Comparison of ENCODE assay signal across 19 cellular contexts in the genomic region with DNA sequence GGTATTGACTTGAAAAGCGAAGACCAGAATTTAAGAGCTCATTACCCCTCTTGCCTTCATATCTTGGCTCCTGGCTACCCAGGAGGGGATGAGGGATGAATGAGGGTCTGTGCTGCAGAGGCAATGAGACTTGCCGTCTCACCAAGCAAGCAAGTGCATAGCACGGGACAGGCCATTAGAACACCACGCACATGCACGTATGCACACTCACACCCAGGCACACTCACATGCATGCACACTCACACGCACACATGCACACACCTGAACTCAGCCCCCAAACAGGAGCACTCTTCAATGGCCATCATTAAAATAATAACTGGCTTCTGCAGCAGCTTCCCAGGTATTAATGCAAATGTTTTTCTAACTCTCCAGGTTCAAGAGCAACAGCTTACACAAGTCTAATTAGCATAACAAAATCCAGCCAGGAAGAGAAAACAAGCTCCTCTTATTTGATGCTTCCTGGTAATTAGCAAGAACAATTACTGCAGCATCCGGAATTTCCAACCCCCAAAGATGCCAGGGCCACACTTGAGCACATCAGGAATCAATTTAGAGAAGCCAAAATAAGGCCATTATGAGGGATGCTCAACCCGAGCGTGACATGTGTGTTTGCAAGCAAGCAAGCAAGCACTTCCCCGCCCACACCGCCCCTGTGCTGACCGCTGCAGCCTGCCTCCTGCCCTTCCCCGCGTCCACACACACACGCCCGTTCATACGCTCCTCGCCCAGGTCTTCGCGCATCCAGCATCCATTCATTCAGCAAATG.
A peak's percentile ranks its signal among the peaks of the same experiment; 100 is the strongest.
DNase-seq lines count a peak whose midpoint lies in the region; ATAC-seq, FAIRE-seq and TF ChIP-seq lines count a peak whose summit lies in the region.
"Had no signal": no experiment of that assay in that cellular context is flagged by ENCODE, and none has a peak within 500 bp of the region (broad histone marks: within the 10 kb centered on the region; RNA-seq: fewer than 3 reads in every experiment).

No MANE protein-coding gene starts in this region.

- no CpG with 5 or more reads among the region's 20 CpGs for WGBS in mesendoderm (ENCODE audit: extremely low coverage, insufficient coverage, low lambda C conversion rate)
- 42 to 59% (median 50%) methylated on average over 20 of the region's 20 CpGs for WGBS in small intestine, 3 donors

- H3K36me3 Mint-ChIP-seq in WTC11 = peaks cover 11% of the 10 kb centered on the region
- H3K36me3 Mint-ChIP-seq: memory B cell; natural killer cell treated with Interleukin-12 subunit alpha and Interleukin-12 subunit beta and Interleukin-15 and Interleukin-18, amount 100 ng/mL, for 72 hours; stimulated activated effector memory CD8-positive, alpha-beta T cell treated with anti-CD3 and anti-CD28 coated beads, Interleukin-12 subunit alpha, Interleukin-12 subunit beta, amount 100 ng/mL, for 72 hours had no signal

- no peak overlapping the region for H3K18ac ChIP-seq in mesendoderm (ENCODE audit: low read length)

- no peak overlapping the region for H3K4ac ChIP-seq in mesendoderm (ENCODE audit: low read depth, low read length)

- H3K27me3 ChIP-seq in mesendoderm (ENCODE audit: insufficient read depth, low read length, poor library complexity) (peaks cover 11% of the 10 kb centered on the region), small intestine (ENCODE audit: control insufficient read depth in 2 of 2, insufficient read depth in 2 of 2, low read length in 2 of 2) (peaks cover 2 to 3% of the 10 kb centered on the region in 2 donors)
- H3K27me3 ChIP-seq: BE2C, gastrocnemius medialis had no signal

- H3K36me3 ChIP-seq in mesendoderm (ENCODE audit: control insufficient read depth, insufficient read depth, low read length) = no peaks in the 10 kb centered on the region
- no peaks in the 10 kb centered on the region for H3K36me3 ChIP-seq in small intestine (ENCODE audit: control insufficient read depth in 2 of 2, insufficient read depth in 2 of 2, low read length in 2 of 2)
- H3K36me3 ChIP-seq in OCI-LY7 (ENCODE audit: insufficient read depth, low read length) = no peaks in the 10 kb centered on the region
- H3K36me3 ChIP-seq: BE2C, gastrocnemius medialis, thoracic aorta had no signal

- no peaks in the 10 kb centered on the region for H3K9me2 ChIP-seq in OCI-LY7 (ENCODE audit: insufficient read depth, low read length)

- no peak overlapping the region for H3K4me2 ChIP-seq in mesendoderm (ENCODE audit: low read length)
- H3K4me2 ChIP-seq in OCI-LY7 (ENCODE audit: low read length) = no peak overlapping the region

- no peak overlapping the region for H2AK5ac ChIP-seq in mesendoderm (ENCODE audit: low read length)

- H3K4me1 Mint-ChIP-seq in WTC11 = peaks cover 80% of the 10 kb centered on the region

- intact Hi-C loops in OCI-LY7 (cut with micrococcal nuclease; ENCODE audit: unreplicated experiment) = no loop called here

- peaks cover 16% of the 10 kb centered on the region for H3K4me1 ChIP-seq in mesendoderm (ENCODE audit: control insufficient read depth, low read depth, low read length)
- H3K4me1 ChIP-seq in small intestine (ENCODE audit: control insufficient read depth in 2 of 2, insufficient read depth in 1 of 2, low read depth in 1 of 2, low read length in 1 of 2) = no peaks in the 10 kb centered on the region
- no peaks in the 10 kb centered on the region for H3K4me1 ChIP-seq in OCI-LY7 (ENCODE audit: insufficient read depth, low read length, poor library complexity, severe bottlenecking)
- H3K4me1 ChIP-seq: gastrocnemius medialis had no signal

- CTCF ChIA-PET in WTC11 (lab: Charles Lee) (interaction anchor here (0.5 to 2.9 kb wide), 6 partner anchors 28 to 244 kb away, joined by 3 to 10 read pairs (median 3); partner anchors contain the start of gene TNRC6C), OCI-LY7 (lab: Charles Lee; ENCODE audit: unreplicated experiment) (no interaction called here)

- no peak overlapping the region for H3K9ac ChIP-seq in mesendoderm (ENCODE audit: low read length)

- TF ChIP-seq CTCF in WTC11 (IDR thresholded peaks at IDR 0.05) (no peak), OCI-LY7 (conservative IDR thresholded peaks at IDR 0.05; ENCODE audit: low read length) (no peak)

- no TSS peak for BruUV-seq in OCI-LY7 (replicated peaks; lab: Mats Ljungman, UMichigan)

- no peak overlapping the region for H4K5ac ChIP-seq in mesendoderm (ENCODE audit: low read length)

- POLR2A ChIA-PET in WTC11 (lab: Charles Lee) (interaction anchor here (1.5 kb wide), 1 partner anchor 171 kb away, joined by 6 read pairs; the partner anchor contains the start of gene TNRC6C), OCI-LY7 (lab: Charles Lee) (interaction anchor here (0.6 kb wide), 1 partner anchor 156 kb away, joined by 3 read pairs; no protein-coding TSS in a partner anchor)

- FAIRE-seq in small intestine (lab: Jason Lieb, UNC) = no peak
- FAIRE-seq: colon had no signal

- H3K4me3 Mint-ChIP-seq in WTC11 = peak overlapping the region; percentile 41
- H3K4me3 Mint-ChIP-seq: activated naive CD4-positive, alpha-beta T cell treated with anti-CD3 and anti-CD28 coated beads for 36 hours; memory B cell; natural killer cell treated with Interleukin-12 subunit alpha and Interleukin-12 subunit beta and Interleukin-15 and Interleukin-18, amount 100 ng/mL, for 72 hours; stimulated activated effector memory CD8-positive, alpha-beta T cell treated with anti-CD3 and anti-CD28 coated beads, Interleukin-12 subunit alpha, Interleukin-12 subunit beta, amount 100 ng/mL, for 72 hours had no signal

- H2BK5ac ChIP-seq in mesendoderm (ENCODE audit: low read length) = no peak overlapping the region

- H3K27ac ChIP-seq in mesendoderm (ENCODE audit: low read depth, low read length) = no peak overlapping the region
- no peak overlapping the region for H3K27ac ChIP-seq in small intestine (ENCODE audit: low read depth in 1 of 2, low read length in 1 of 2)
- H3K27ac ChIP-seq in OCI-LY7 (ENCODE audit: low read depth, low read length, poor library complexity, severe bottlenecking) = no peak overlapping the region
- H3K27ac ChIP-seq: gastrocnemius medialis, thoracic aorta had no signal

- H3K79me2 ChIP-seq in mesendoderm (ENCODE audit: control insufficient read depth, insufficient read depth, low read length) = no peaks in the 10 kb centered on the region
- no peaks in the 10 kb centered on the region for H3K79me2 ChIP-seq in OCI-LY7 (ENCODE audit: insufficient read depth, low read depth, low read length)

- no peak overlapping the region for H2BK15ac ChIP-seq in mesendoderm (replicated peaks; ENCODE audit: low read depth)

- H3K9me3 ChIP-seq in small intestine (ENCODE audit: control insufficient read depth, low read depth) (no peaks in the 10 kb centered on the region), OCI-LY7 (ENCODE audit: low read length) (no peaks in the 10 kb centered on the region)
- H3K9me3 ChIP-seq: BE2C, gastrocnemius medialis, thoracic aorta had no signal

- H2BK120ac ChIP-seq in mesendoderm (ENCODE audit: low read depth, low read length) = no peak overlapping the region

- H3K23ac ChIP-seq in mesendoderm (ENCODE audit: low read length) = no peak overlapping the region

- peak; percentile 6 for DNase-seq in EH (ENCODE audit: low read depth)
- peak; percentile 80 for DNase-seq in NCI-H1105 treated with DMSO at 0.1 percent for 48 hours (lab: John Stamatoyannopoulos, UW)
- DNase-seq in WTC11 (ENCODE audit: low spot score) = peak; percentile 61
- peak; percentile 23 for DNase-seq in mesendoderm
- no peak for DNase-seq in small intestine
- no peak for DNase-seq in OCI-LY7 (ENCODE audit: low spot score)
- DNase-seq in activated CD4-positive, CD25-positive, alpha-beta regulatory T cell treated with anti-CD3 and anti-CD28 coated beads, Interleukin-2, amount 50 U/mL, for 72 hours = no peak
- DNase-seq: activated naive CD4-positive, alpha-beta T cell treated with anti-CD3 and anti-CD28 coated beads for 36 hours; activated T-cell treated with anti-CD3 and anti-CD28 coated beads for 4 hours; BE2C; gastrocnemius medialis; NCI-H187 treated with DMSO at 0.1 percent for 48 hours; NCI-H82 had no signal

- peak overlapping the region; percentile 58 for H3K27ac Mint-ChIP-seq in WTC11
- H3K27ac Mint-ChIP-seq: activated naive CD4-positive, alpha-beta T cell treated with anti-CD3 and anti-CD28 coated beads for 36 hours; memory B cell had no signal

- H4K20me1 ChIP-seq in OCI-LY7 (ENCODE audit: insufficient read depth, low read length) = no peaks in the 10 kb centered on the region

- no peaks in the 10 kb centered on the region for H3K79me1 ChIP-seq in mesendoderm (ENCODE audit: low read length)

- H4K8ac ChIP-seq in mesendoderm (ENCODE audit: low read depth, low read length) = no peak overlapping the region

- no peak overlapping the region for H2AFZ ChIP-seq in OCI-LY7 (ENCODE audit: low read length)

- no peak overlapping the region for H3K56ac ChIP-seq in mesendoderm (ENCODE audit: low read length)

- no peaks in the 10 kb centered on the region for H3K9me3 Mint-ChIP-seq in WTC11
- H3K9me3 Mint-ChIP-seq: activated naive CD4-positive, alpha-beta T cell treated with anti-CD3 and anti-CD28 coated beads for 36 hours; memory B cell; natural killer cell treated with Interleukin-12 subunit alpha and Interleukin-12 subunit beta and Interleukin-15 and Interleukin-18, amount 100 ng/mL, for 72 hours; stimulated activated effector memory CD8-positive, alpha-beta T cell treated with anti-CD3 and anti-CD28 coated beads, Interleukin-12 subunit alpha, Interleukin-12 subunit beta, amount 100 ng/mL, for 72 hours had no signal

- H3K27me3 Mint-ChIP-seq in WTC11 (ENCODE audit: low read depth) = peaks cover 94% of the 10 kb centered on the region

- ATAC-seq in WTC11 = peak; percentile 41
- ATAC-seq: gastrocnemius medialis; HCT116; natural killer cell treated with Interleukin-12 subunit alpha and Interleukin-12 subunit beta and Interleukin-15 and Interleukin-18, amount 100 ng/mL, for 72 hours; stimulated activated effector memory CD8-positive, alpha-beta T cell treated with anti-CD3 and anti-CD28 coated beads, Interleukin-12 subunit alpha, Interleukin-12 subunit beta, amount 100 ng/mL, for 72 hours had no signal

- H3K4me3 ChIP-seq in mesendoderm (ENCODE audit: low read length) (no peak overlapping the region), small intestine (ENCODE audit: low read depth in 1 of 2, low read length in 2 of 2) (no peak overlapping the region), OCI-LY7 (ENCODE audit: low read depth, low read length, poor library complexity, severe bottlenecking) (no peak overlapping the region)
- H3K4me3 ChIP-seq: gastrocnemius medialis, thoracic aorta had no signal

TF ChIP-seq in WTC11, 78 proteins besides CTCF, POLR2A, EP300 and RAD21 (continues in another document):
- no peak for TF ChIP-seq MXD4 (CRISPR knock-in tag; IDR thresholded peaks at IDR 0.05; ENCODE audit: borderline replicate concordance)

Comparison
In these comparisons a context has a peak if more than half of its experiments do, and no peak if none do; other contexts are left out.
1. DNase-seq: peak in EH (single experiment), NCI-H1105 treated with DMSO at 0.1 percent for 48 hours (single experiment), WTC11 (single experiment) and mesendoderm (single experiment); none in small intestine (single experiment), OCI-LY7 (single experiment) and activated CD4-positive, CD25-positive, alpha-beta regulatory T cell treated with anti-CD3 and anti-CD28 coated beads, Interleukin-2, amount 50 U/mL, for 72 hours (single experiment).